ENCODE assay signal across 8 cellular contexts in genomic region chr22:23893957-23894709, GRCh38. TPM values are rescaled to one million over a fixed set of nuclear protein-coding genes. Genes with fewer than 3 reads are reported as not detected.
DNase-seq lines count a peak whose midpoint lies in the region; ATAC-seq and TF ChIP-seq lines count a peak whose summit lies in the region.

TSS of gene MIF (plus strand) at chr22:23894383. CDS start at chr22:23894475, 92 bp downstream.

- BruUV-seq in Caco-2 (replicated peaks; lab: Mats Ljungman, UMichigan) = no TSS peak

- intact Hi-C loops in Caco-2 (cut with micrococcal nuclease; ENCODE audit: unreplicated experiment) = loop anchor here (1.0 to 5.0 kb wide), 4 partner anchors 15 to 45 kb away; partner anchors contain the start of gene SLC2A11

- no peaks in the 10 kb centered on the region for H3K27me3 ChIP-seq in Caco-2 (replicated peaks; ENCODE audit: control insufficient read depth, insufficient read depth, low read length)

- H3K27ac Mint-ChIP-seq in Caco-2 (ENCODE audit: unreplicated experiment) = peak within 1 kb of the TSS; percentile 98
- H3K27ac Mint-ChIP-seq in effector memory CD8-positive, alpha-beta T cell = peak within 1 kb of the TSS; percentile 95 to 96
- H3K27ac Mint-ChIP-seq in memory B cell = peak within 1 kb of the TSS; percentile 96

- DNase-seq in Caco-2 = peak; percentile 97 to 99
- DNase-seq in HT1080 (ENCODE audit: low read depth) = peak; percentile 94
- peak; percentile 97 for DNase-seq in NOMO-1 treated with DMSO at 0.1 percent for 48 hours (lab: John Stamatoyannopoulos, UW; ENCODE audit: unreplicated experiment)
- peak; percentile 86 to 94 for DNase-seq in activated CD8-positive, alpha-beta memory T cell treated with anti-CD3 and anti-CD28 coated beads for 4 hours (ENCODE audit: low read depth in 2 of 2)
- peak; percentile 95 to 99 (median 98) for DNase-seq in effector memory CD8-positive, alpha-beta T cell
- DNase-seq in memory B cell (ENCODE audit: low spot score in 2 of 2) = peak; percentile 98 to 99
- DNase-seq in stimulated activated CD8-positive, alpha-beta memory T cell treated with anti-CD3 and anti-CD28 coated beads, Interleukin-12 subunit alpha, Interleukin-12 subunit beta, amount 100 ng/mL, for 24 hours (ENCODE audit: extremely low read depth) = peak; percentile 86

- H3K4me1 Mint-ChIP-seq in Caco-2 (ENCODE audit: low read depth, unreplicated experiment) (peaks cover 13% of the 10 kb centered on the region), memory B cell (peaks cover 28% of the 10 kb centered on the region)
- peaks cover 19 to 28% of the 10 kb centered on the region in 2 donors for H3K4me1 Mint-ChIP-seq in effector memory CD8-positive, alpha-beta T cell (ENCODE audit: low read depth in 2 of 2)

- peaks cover 19% of the 10 kb centered on the region for H3K4me1 ChIP-seq in Caco-2

- H3K4me3 Mint-ChIP-seq in Caco-2 (ENCODE audit: unreplicated experiment) (peak within 1 kb of the TSS; percentile 94), memory B cell (peak within 1 kb of the TSS; percentile 99)
- H3K4me3 Mint-ChIP-seq in effector memory CD8-positive, alpha-beta T cell = peak within 1 kb of the TSS; percentile 94 to 97

- H3K9me3 ChIP-seq in Caco-2 = no peaks in the 10 kb centered on the region

- peak; percentile 78 for ATAC-seq in GM21360 (IDR thresholded peaks at IDR 0.05; ENCODE audit: unreplicated experiment)
- peak; percentile 86 for ATAC-seq in effector memory CD8-positive, alpha-beta T cell (replicated peaks)
- peak; percentile 80 for ATAC-seq in memory B cell (ENCODE audit: low read depth)

- H3K9me3 Mint-ChIP-seq in Caco-2 (ENCODE audit: unreplicated experiment) (peaks cover 1% of the 10 kb centered on the region), memory B cell (no peaks in the 10 kb centered on the region)
- H3K9me3 Mint-ChIP-seq in effector memory CD8-positive, alpha-beta T cell = no peaks in the 10 kb centered on the region

- no peaks in the 10 kb centered on the region for H3K27me3 Mint-ChIP-seq in Caco-2 (ENCODE audit: insufficient read depth, unreplicated experiment)
- H3K27me3 Mint-ChIP-seq in effector memory CD8-positive, alpha-beta T cell = no peaks in the 10 kb centered on the region
- H3K27me3 Mint-ChIP-seq in memory B cell = no peaks in the 10 kb centered on the region

- CTCF ChIA-PET in Caco-2 (lab: Charles Lee) = interaction anchor here (0.5 to 2.2 kb wide), 17 partner anchors 9 to 822 kb away, joined by 3 to 45 read pairs (median 5); partner anchors contain the start of gene SLC2A11

- H3K36me3 ChIP-seq in Caco-2 (ENCODE audit: control insufficient read depth, insufficient read depth, low read length) = peaks cover 12% of the 10 kb centered on the region

- TF ChIP-seq CTCF in Caco-2 (IDR thresholded peaks at IDR 0.05; ENCODE audit: insufficient read depth in 1 of 2, low read depth in 1 of 2, low read length in 1 of 2, severe bottlenecking in 1 of 2, unreplicated experiment in 1 of 2) = peak; percentile 83 to 85

- peaks cover 47% of the 10 kb centered on the region for H3K36me3 Mint-ChIP-seq in Caco-2 (ENCODE audit: insufficient read depth, unreplicated experiment)
- H3K36me3 Mint-ChIP-seq in effector memory CD8-positive, alpha-beta T cell (ENCODE audit: insufficient read depth) = peaks cover 35% of the 10 kb centered on the region
- peaks cover 10% of the 10 kb centered on the region for H3K36me3 Mint-ChIP-seq in memory B cell

- peak within 1 kb of the TSS; percentile 84 for H3K4me3 ChIP-seq in Caco-2 (ENCODE audit: low read depth, low read length)

- POLR2A ChIA-PET in Caco-2 (lab: Charles Lee) = interaction anchor here (0.5 to 2.1 kb wide), 12 partner anchors 8 to 252 kb away, joined by 3 to 45 read pairs (median 4); partner anchors contain the start of genes MMP11 and SLC2A11

RNA-seq across cellular contexts. Expression of gene MIF, which starts in this region (rescaled TPM):
- total RNA-seq in Caco-2 (2022) = 762 and 795 TPM in 2 replicates
- total RNA-seq in HT1080 (2014; rRNA removed; shearing (Covaris generic)) = 890 and 1,130 TPM in 2 replicates
- 914 and 1,212 TPM in 2 replicates for polyA plus RNA-seq in HT1080 (2015; cell fraction: cytosol; rRNA removed)
- 308 and 332 TPM in 2 replicates for polyA plus RNA-seq in HT1080 (2015; cell fraction: nucleus; rRNA removed)

Comparison
In these comparisons a context has a peak if more than half of its experiments do, and no peak if none do; other contexts are left out.
1. Peak in every context shown above with its lines: DNase-seq, ATAC-seq and H3K4me3 ChIP-seq.